In the genomic region with DNA sequence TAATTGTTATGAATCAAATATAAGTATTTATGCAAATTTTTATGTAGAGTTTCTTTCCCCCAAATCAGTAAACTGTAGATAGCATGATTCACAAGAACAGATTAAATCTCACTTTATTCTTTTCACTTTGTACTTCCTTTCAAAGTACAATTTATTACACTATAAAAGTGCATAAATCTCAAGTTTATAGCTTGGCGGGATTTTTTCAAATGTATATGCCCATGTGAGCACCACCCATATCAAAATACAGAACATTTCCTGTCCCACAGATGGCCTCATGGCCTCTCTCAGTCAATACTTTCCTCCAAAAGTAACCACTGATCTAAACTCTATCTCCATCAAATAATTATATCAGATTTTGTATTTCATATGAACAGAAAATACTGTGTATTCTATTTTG, we compare ENCODE assay signal across 34 cellular contexts.
"Had no signal": no experiment of that assay in that cellular context is flagged by ENCODE, and none has a peak within 500 bp of the region (broad histone marks: within the 10 kb centered on the region; RNA-seq: fewer than 3 reads in every experiment).

No MANE protein-coding gene starts in this region.

- H3K27me3 ChIP-seq: ascending aorta, body of pancreas, brain microvascular endothelial cell, breast epithelium had no signal

- H3K9me3 Mint-ChIP-seq: activated B cell treated with CpG ODN at 0.5 μM for 24 hours; activated CD4-positive, alpha-beta memory T cell treated with anti-CD3 and anti-CD28 coated beads, Interleukin-2, amount 10 ng/mL, durations not matched to agents 7 days and 5 days; activated CD4-positive, alpha-beta T cell treated with anti-CD3 and anti-CD28 coated beads, Interleukin-2, amount 10 ng/mL, durations not matched to agents 7 days and 5 days; activated naive CD4-positive, alpha-beta T cell treated with anti-CD3 and anti-CD28 coated beads, Interleukin-2, amount 10 ng/mL, durations not matched to agents 7 days and 5 days; activated naive CD4-positive, alpha-beta T cell treated with anti-CD3 and anti-CD28 coated beads, Interleukin-2, amount 50 U/mL, for 24 hours; activated T-cell treated with anti-CD3 and anti-CD28 coated beads, Interleukin-2, amount 50 U/mL, for 24 hours; activated T-helper 2 cell treated with anti-CD3 and anti-CD28 coated beads, Interferon-gamma antibody, Interleukin-2, Interleukin-4, amounts not matched to agents 10 μg/mL and 5 μg/mL and 100 μg/mL, durations not matched to agents 14 hours and 24 hours and 36 hours had no signal

- H3K4me3 Mint-ChIP-seq: activated B cell treated with CpG ODN at 0.5 μM for 24 hours; activated CD4-positive, alpha-beta memory T cell treated with anti-CD3 and anti-CD28 coated beads, Interleukin-2, amount 10 ng/mL, durations not matched to agents 7 days and 5 days; activated CD4-positive, alpha-beta T cell treated with anti-CD3 and anti-CD28 coated beads, Interleukin-2, amount 10 ng/mL, durations not matched to agents 7 days and 5 days; activated CD8-positive, alpha-beta memory T cell treated with anti-CD3 and anti-CD28 coated beads, Interleukin-2, amount 10 ng/mL, durations not matched to agents 7 days and 5 days; activated CD8-positive, alpha-beta T cell treated with anti-CD3 and anti-CD28 coated beads, Interleukin-2, amount 10 ng/mL, durations not matched to agents 7 days and 5 days; activated naive CD4-positive, alpha-beta T cell treated with anti-CD3 and anti-CD28 coated beads, Interleukin-2, amount 10 ng/mL, durations not matched to agents 7 days and 5 days; activated naive CD4-positive, alpha-beta T cell treated with anti-CD3 and anti-CD28 coated beads, Interleukin-2, amount 50 U/mL, for 24 hours; activated naive CD8-positive, alpha-beta T cell; activated naive CD8-positive, alpha-beta T cell treated with anti-CD3 and anti-CD28 coated beads, Interleukin-2, amount 10 ng/mL, durations not matched to agents 7 days and 5 days; activated naive CD8-positive, alpha-beta T cell treated with anti-CD3 and anti-CD28 coated beads, Interleukin-2, amount 50 U/mL, for 24 hours; activated T-cell treated with anti-CD3 and anti-CD28 coated beads, Interleukin-2, amount 50 U/mL, for 24 hours; T-cell; T-helper 17 cell had no signal

- H3K36me3 Mint-ChIP-seq: activated CD8-positive, alpha-beta memory T cell treated with anti-CD3 and anti-CD28 coated beads, Interleukin-2, amount 10 ng/mL, durations not matched to agents 7 days and 5 days; activated naive CD4-positive, alpha-beta T cell treated with anti-CD3 and anti-CD28 coated beads, Interleukin-2, amount 10 ng/mL, durations not matched to agents 7 days and 5 days; activated naive CD4-positive, alpha-beta T cell treated with anti-CD3 and anti-CD28 coated beads, Interleukin-2, amount 50 U/mL, for 24 hours; activated naive CD8-positive, alpha-beta T cell; activated naive CD8-positive, alpha-beta T cell treated with anti-CD3 and anti-CD28 coated beads, Interleukin-2, amount 10 ng/mL, durations not matched to agents 7 days and 5 days; T-cell had no signal

- H3K4me1 ChIP-seq: body of pancreas, breast epithelium had no signal

- H3K36me3 ChIP-seq: ascending aorta, brain microvascular endothelial cell, breast epithelium had no signal

- H3K9me3 ChIP-seq: ascending aorta, body of pancreas, breast epithelium had no signal

- H3K27ac ChIP-seq: ascending aorta, body of pancreas, brain microvascular endothelial cell, breast epithelium, VCaP had no signal

- H3K4me1 Mint-ChIP-seq: activated B cell treated with CpG ODN at 0.5 μM for 24 hours; activated naive CD4-positive, alpha-beta T cell treated with anti-CD3 and anti-CD28 coated beads, Interleukin-2, amount 10 ng/mL, durations not matched to agents 7 days and 5 days; activated naive CD4-positive, alpha-beta T cell treated with anti-CD3 and anti-CD28 coated beads, Interleukin-2, amount 50 U/mL, for 24 hours; T-cell; T-helper 17 cell had no signal

- FAIRE-seq: TTC549 had no signal

- H3K27ac Mint-ChIP-seq: activated B cell treated with CpG ODN at 0.5 μM for 24 hours; activated CD4-positive, alpha-beta memory T cell treated with anti-CD3 and anti-CD28 coated beads, Interleukin-2, amount 10 ng/mL, durations not matched to agents 7 days and 5 days; activated CD4-positive, alpha-beta T cell treated with anti-CD3 and anti-CD28 coated beads, Interleukin-2, amount 10 ng/mL, durations not matched to agents 7 days and 5 days; activated CD8-positive, alpha-beta memory T cell treated with anti-CD3 and anti-CD28 coated beads, Interleukin-2, amount 10 ng/mL, durations not matched to agents 7 days and 5 days; activated CD8-positive, alpha-beta T cell treated with anti-CD3 and anti-CD28 coated beads, Interleukin-2, amount 10 ng/mL, durations not matched to agents 7 days and 5 days; activated naive CD4-positive, alpha-beta T cell treated with anti-CD3 and anti-CD28 coated beads, Interleukin-2, amount 10 ng/mL, durations not matched to agents 7 days and 5 days; activated naive CD4-positive, alpha-beta T cell treated with anti-CD3 and anti-CD28 coated beads, Interleukin-2, amount 50 U/mL, for 24 hours; activated naive CD8-positive, alpha-beta T cell; activated naive CD8-positive, alpha-beta T cell treated with anti-CD3 and anti-CD28 coated beads, Interleukin-2, amount 10 ng/mL, durations not matched to agents 7 days and 5 days; activated naive CD8-positive, alpha-beta T cell treated with anti-CD3 and anti-CD28 coated beads, Interleukin-2, amount 50 U/mL, for 24 hours; activated T-cell treated with anti-CD3 and anti-CD28 coated beads, Interleukin-2, amount 50 U/mL, for 24 hours; activated T-helper 2 cell treated with anti-CD3 and anti-CD28 coated beads, Interferon-gamma antibody, Interleukin-2, Interleukin-4, amounts not matched to agents 10 μg/mL and 5 μg/mL and 100 μg/mL, durations not matched to agents 14 hours and 24 hours and 36 hours; T-cell; T-helper 17 cell had no signal

- DNase-seq: activated B cell treated with CpG ODN at 0.5 μM for 24 hours; activated CD4-positive, alpha-beta memory T cell treated with anti-CD3 and anti-CD28 coated beads, Interleukin-2, amount 10 ng/mL, durations not matched to agents 7 days and 5 days; activated CD4-positive, alpha-beta T cell treated with anti-CD3 and anti-CD28 coated beads for 4 hours; activated CD4-positive, alpha-beta T cell treated with anti-CD3 and anti-CD28 coated beads, Interleukin-2, amount 10 ng/mL, durations not matched to agents 7 days and 5 days; activated CD4-positive, alpha-beta T cell treated with anti-CD3 and anti-CD28 coated beads, Interleukin-2, amount 50 U/mL, for 48 hours; activated CD4-positive, CD25-positive, alpha-beta regulatory T cell treated with anti-CD3 and anti-CD28 coated beads, Interleukin-2, amount 50 U/mL, for 72 hours; activated CD8-positive, alpha-beta memory T cell treated with anti-CD3 and anti-CD28 coated beads for 24 hours; activated CD8-positive, alpha-beta memory T cell treated with anti-CD3 and anti-CD28 coated beads, Interleukin-2, amount 10 ng/mL, durations not matched to agents 7 days and 5 days; activated CD8-positive, alpha-beta memory T cell treated with anti-CD3 and anti-CD28 coated beads, Interleukin-2, amount 50 U/mL, for 48 hours; activated CD8-positive, alpha-beta T cell treated with anti-CD3 and anti-CD28 coated beads, Interleukin-2, amount 10 ng/mL, durations not matched to agents 7 days and 5 days; activated effector memory CD4-positive, alpha-beta T cell treated with Interleukin-2 at 50 U/mL for 16 hours; activated gamma-delta T cell; activated naive CD4-positive, alpha-beta T cell treated with anti-CD3 and anti-CD28 coated beads, Interleukin-2, amount 10 ng/mL, durations not matched to agents 7 days and 5 days; activated naive CD4-positive, alpha-beta T cell treated with Interleukin-2 at 50 U/mL for 16 hours; activated naive CD8-positive, alpha-beta T cell treated with anti-CD3 and anti-CD28 coated beads, Interleukin-2, amount 10 ng/mL, durations not matched to agents 7 days and 5 days; activated naive CD8-positive, alpha-beta T cell treated with anti-CD3 and anti-CD28 coated beads, Interleukin-2, amount 50 U/mL, for 24 hours; activated T-cell treated with anti-CD3 and anti-CD28 coated beads, Interleukin-2, amount 50 U/mL, for 24 hours; activated T-cell treated with anti-CD3 and anti-CD28 coated beads, Interleukin-2, amount 50 U/mL, for 48 hours; amygdala; anterior cingulate cortex; body of pancreas; brain microvascular endothelial cell; central memory CD4-positive, alpha-beta T cell; cerebellar nuclear complex; T-cell; T-helper 17 cell; T1000 had no signal

- H3K4me3 ChIP-seq: ascending aorta, body of pancreas, breast epithelium had no signal

- H3K27me3 Mint-ChIP-seq: activated B cell treated with CpG ODN at 0.5 μM for 24 hours; activated naive CD4-positive, alpha-beta T cell treated with anti-CD3 and anti-CD28 coated beads, Interleukin-2, amount 10 ng/mL, durations not matched to agents 7 days and 5 days; activated naive CD4-positive, alpha-beta T cell treated with anti-CD3 and anti-CD28 coated beads, Interleukin-2, amount 50 U/mL, for 24 hours; activated naive CD8-positive, alpha-beta T cell; T-cell; T-helper 17 cell had no signal
